In genomic region chr17:45225964-45226530, GRCh38 we compare ENCODE assay signal across 1 cellular context.
A peak's percentile ranks its signal among the peaks of the same experiment; 100 is the strongest.
TF ChIP-seq lines count a peak whose summit lies in the region.

No MANE protein-coding gene starts in this region.

TF ChIP-seq in K562, 482 proteins besides CTCF, POLR2A, EP300 and RAD21 (continued from another document and continues in another):
- TF ChIP-seq ZNF407 (IDR thresholded peaks at IDR 0.05; ENCODE audit: low read depth), result no peak
- TF ChIP-seq PBX2 (CRISPR knock-in tag; IDR thresholded peaks at IDR 0.05; ENCODE audit: low read depth), result no peak
- no peak for TF ChIP-seq PBX2 (tag; conservative IDR thresholded peaks at IDR 0.05; ENCODE audit: low read depth)
- no peak for TF ChIP-seq NR0B1 (IDR thresholded peaks at IDR 0.05; ENCODE audit: partially characterized antibody)
- no peak for TF ChIP-seq BCLAF1 (IDR thresholded peaks at IDR 0.05; ENCODE audit: borderline replicate concordance in 1 of 2, control insufficient read depth in 1 of 2, low read depth in 2 of 2, low read length in 1 of 2)
- no peak for TF ChIP-seq HNRNPLL (IDR thresholded peaks at IDR 0.05; ENCODE audit: low read depth, low read length, poor library complexity, severe bottlenecking)
- TF ChIP-seq SIX5 (IDR thresholded peaks at IDR 0.05; ENCODE audit: borderline replicate concordance in 1 of 2, insufficient read depth in 1 of 2, low read depth in 1 of 2, low read length in 2 of 2), result no peak
- peak; percentile 84 for TF ChIP-seq SPI1 (IDR thresholded peaks at IDR 0.05; ENCODE audit: borderline replicate concordance, low read depth, low read length)
- no peak for TF ChIP-seq CEBPB (tag; IDR thresholded peaks at IDR 0.05)
- no peak for TF ChIP-seq RBM34 (IDR thresholded peaks at IDR 0.05; ENCODE audit: borderline replicate concordance, insufficient read depth, low read length)
- peak; percentile 66; the same call in 1 of the 2 replicates for TF ChIP-seq ZNF431 (CRISPR knock-in tag; IDR thresholded peaks at IDR 0.05)
- TF ChIP-seq TFE3 (CRISPR knock-in tag; IDR thresholded peaks at IDR 0.05), result no peak
- no peak for TF ChIP-seq ZBTB8A (IDR thresholded peaks at IDR 0.05; ENCODE audit: partially characterized antibody)
- peak; percentile 49; the same call in 1 of the 2 replicates for TF ChIP-seq RREB1 (CRISPR knock-in tag; IDR thresholded peaks at IDR 0.05)
- peak; percentile 51 for TF ChIP-seq BHLHE40 (IDR thresholded peaks at IDR 0.05; ENCODE audit: low read length)
- TF ChIP-seq ZNF445 (CRISPR knock-in tag; IDR thresholded peaks at IDR 0.05; ENCODE audit: low read depth), result no peak
- TF ChIP-seq MYNN (IDR thresholded peaks at IDR 0.05), result peak; percentile 60; the same call in 1 of the 2 replicates
- no peak for TF ChIP-seq MYNN (CRISPR knock-in tag; IDR thresholded peaks at IDR 0.05)
- no peak for TF ChIP-seq E2F5 (CRISPR knock-in tag; IDR thresholded peaks at IDR 0.05)
- no peak for TF ChIP-seq BRF1 (IDR thresholded peaks at IDR 0.05; ENCODE audit: borderline replicate concordance, extremely low read depth, insufficient read length)
- no peak for TF ChIP-seq ZNF707 (CRISPR knock-in tag; conservative IDR thresholded peaks at IDR 0.05)
- TF ChIP-seq FOXK1 (CRISPR knock-in tag; IDR thresholded peaks at IDR 0.05; ENCODE audit: borderline replicate concordance), result no peak
- no peak for TF ChIP-seq CGGBP1 (CRISPR knock-in tag; IDR thresholded peaks at IDR 0.05)
- TF ChIP-seq ARID3B (CRISPR knock-in tag; IDR thresholded peaks at IDR 0.05; ENCODE audit: borderline replicate concordance), result no peak
- TF ChIP-seq CBX8 (IDR thresholded peaks at IDR 0.05; ENCODE audit: borderline replicate concordance, extremely low read depth, low read depth, low read length, poor library complexity, severe bottlenecking), result no peak
